ENCODE assay signal across 2 cellular contexts in the genomic region with DNA sequence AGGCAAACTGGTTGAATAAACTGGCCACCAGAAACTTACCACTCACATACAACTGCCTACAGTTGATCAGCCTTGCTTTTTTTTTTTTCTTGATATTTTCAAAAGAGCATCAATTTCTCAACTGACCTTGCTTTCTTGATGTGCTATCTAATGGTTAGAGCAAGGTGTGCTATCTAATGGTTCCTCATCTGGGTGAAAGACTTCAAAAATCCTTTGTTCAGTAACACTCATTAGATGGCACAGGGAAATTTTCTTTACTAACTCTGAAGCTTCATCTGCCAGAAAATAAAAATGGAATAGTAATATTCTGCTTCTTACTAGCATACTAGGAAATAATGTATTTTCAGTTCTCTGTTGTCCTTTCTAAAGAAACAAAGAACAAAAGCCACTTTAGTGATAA.
TF ChIP-seq lines count a peak whose summit lies in the region.

No MANE protein-coding gene starts in this region.

TF ChIP-seq in GM23338, 12 proteins besides CTCF, POLR2A, EP300 and RAD21:
- TF ChIP-seq EZH2phosphoT487 (IDR thresholded peaks at IDR 0.05; ENCODE audit: unreplicated experiment) (no peak), JUNB (IDR thresholded peaks at IDR 0.05; ENCODE audit: unreplicated experiment) (no peak)

TF ChIP-seq in SK-N-SH, 30 proteins besides CTCF, POLR2A, EP300 and RAD21:
- no peak for TF ChIP-seq TEAD4 (IDR thresholded peaks at IDR 0.05; ENCODE audit: borderline replicate concordance, insufficient read depth)
- TF ChIP-seq SIN3A (IDR thresholded peaks at IDR 0.05; ENCODE audit: borderline replicate concordance, low read depth, low read length): no peak
- no peak for TF ChIP-seq MAX (IDR thresholded peaks at IDR 0.05; ENCODE audit: low read depth)
- TF ChIP-seq, protein P1, sequence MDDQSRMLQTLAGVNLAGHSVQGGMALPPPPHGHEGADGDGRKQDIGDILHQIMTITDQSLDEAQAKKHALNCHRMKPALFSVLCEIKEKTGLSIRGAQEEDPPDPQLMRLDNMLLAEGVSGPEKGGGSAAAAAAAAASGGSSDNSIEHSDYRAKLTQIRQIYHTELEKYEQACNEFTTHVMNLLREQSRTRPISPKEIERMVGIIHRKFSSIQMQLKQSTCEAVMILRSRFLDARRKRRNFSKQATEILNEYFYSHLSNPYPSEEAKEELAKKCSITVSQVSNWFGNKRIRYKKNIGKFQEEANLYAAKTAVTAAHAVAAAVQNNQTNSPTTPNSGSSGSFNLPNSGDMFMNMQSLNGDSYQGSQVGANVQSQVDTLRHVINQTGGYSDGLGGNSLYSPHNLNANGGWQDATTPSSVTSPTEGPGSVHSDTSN (IDR thresholded peaks at IDR 0.05): no peak
- no peak for TF ChIP-seq RFX5 (IDR thresholded peaks at IDR 0.05; ENCODE audit: low read length)
- no peak for TF ChIP-seq TCF12 (IDR thresholded peaks at IDR 0.05)
- TF ChIP-seq GABPA (IDR thresholded peaks at IDR 0.05; ENCODE audit: low read depth): no peak
- TF ChIP-seq POLR2AphosphoS5 (IDR thresholded peaks at IDR 0.05; ENCODE audit: low read depth, low read length): no peak
- TF ChIP-seq JUND (IDR thresholded peaks at IDR 0.05): no peak
- TF ChIP-seq USF1 (IDR thresholded peaks at IDR 0.05; ENCODE audit: borderline replicate concordance, low read depth): no peak
- TF ChIP-seq EZH2phosphoT487 (IDR thresholded peaks at IDR 0.05; ENCODE audit: borderline replicate concordance, low read depth): no peak
- no peak for TF ChIP-seq TAF1 (IDR thresholded peaks at IDR 0.05; ENCODE audit: borderline replicate concordance, low read depth, low read length)
- TF ChIP-seq FOSL2 (IDR thresholded peaks at IDR 0.05; ENCODE audit: borderline replicate concordance, low read depth): no peak
- no peak for TF ChIP-seq ELF1 (IDR thresholded peaks at IDR 0.05)
- no peak for TF ChIP-seq MEF2A (IDR thresholded peaks at IDR 0.05; ENCODE audit: borderline replicate concordance, low read depth)
- TF ChIP-seq GATA2 (CRISPR knock-in tag; IDR thresholded peaks at IDR 0.05): no peak
- TF ChIP-seq NFIC (IDR thresholded peaks at IDR 0.05; ENCODE audit: borderline replicate concordance): no peak
- TF ChIP-seq USF2 (IDR thresholded peaks at IDR 0.05; ENCODE audit: borderline replicate concordance, low read depth, low read length): no peak
- TF ChIP-seq, protein P2, sequence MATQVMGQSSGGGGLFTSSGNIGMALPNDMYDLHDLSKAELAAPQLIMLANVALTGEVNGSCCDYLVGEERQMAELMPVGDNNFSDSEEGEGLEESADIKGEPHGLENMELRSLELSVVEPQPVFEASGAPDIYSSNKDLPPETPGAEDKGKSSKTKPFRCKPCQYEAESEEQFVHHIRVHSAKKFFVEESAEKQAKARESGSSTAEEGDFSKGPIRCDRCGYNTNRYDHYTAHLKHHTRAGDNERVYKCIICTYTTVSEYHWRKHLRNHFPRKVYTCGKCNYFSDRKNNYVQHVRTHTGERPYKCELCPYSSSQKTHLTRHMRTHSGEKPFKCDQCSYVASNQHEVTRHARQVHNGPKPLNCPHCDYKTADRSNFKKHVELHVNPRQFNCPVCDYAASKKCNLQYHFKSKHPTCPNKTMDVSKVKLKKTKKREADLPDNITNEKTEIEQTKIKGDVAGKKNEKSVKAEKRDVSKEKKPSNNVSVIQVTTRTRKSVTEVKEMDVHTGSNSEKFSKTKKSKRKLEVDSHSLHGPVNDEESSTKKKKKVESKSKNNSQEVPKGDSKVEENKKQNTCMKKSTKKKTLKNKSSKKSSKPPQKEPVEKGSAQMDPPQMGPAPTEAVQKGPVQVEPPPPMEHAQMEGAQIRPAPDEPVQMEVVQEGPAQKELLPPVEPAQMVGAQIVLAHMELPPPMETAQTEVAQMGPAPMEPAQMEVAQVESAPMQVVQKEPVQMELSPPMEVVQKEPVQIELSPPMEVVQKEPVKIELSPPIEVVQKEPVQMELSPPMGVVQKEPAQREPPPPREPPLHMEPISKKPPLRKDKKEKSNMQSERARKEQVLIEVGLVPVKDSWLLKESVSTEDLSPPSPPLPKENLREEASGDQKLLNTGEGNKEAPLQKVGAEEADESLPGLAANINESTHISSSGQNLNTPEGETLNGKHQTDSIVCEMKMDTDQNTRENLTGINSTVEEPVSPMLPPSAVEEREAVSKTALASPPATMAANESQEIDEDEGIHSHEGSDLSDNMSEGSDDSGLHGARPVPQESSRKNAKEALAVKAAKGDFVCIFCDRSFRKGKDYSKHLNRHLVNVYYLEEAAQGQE (IDR thresholded peaks at IDR 0.05; ENCODE audit: low read depth, low read length): no peak
- TF ChIP-seq FOXJ3 (CRISPR knock-in tag; IDR thresholded peaks at IDR 0.05): no peak
